8 cellular contexts compared by ENCODE assay signal in genomic region chr13:28819046-28819747, GRCh38. TPM values are rescaled to one million over a fixed set of nuclear protein-coding genes. Genes with fewer than 3 reads are reported as not detected.
DNase-seq lines count a peak whose midpoint lies in the region; TF ChIP-seq lines count a peak whose summit lies in the region.

No MANE protein-coding gene starts in this region.

- intact Hi-C loops in left ventricle myocardium inferior (cut with micrococcal nuclease): no loop called here

- no peaks in the 10 kb centered on the region for H3K4me1 Mint-ChIP-seq in T-helper 2 cell treated with Interferon-gamma antibody and Interleukin-4, amounts not matched to agents 5 μg/mL and 100 μg/mL, for 36 hours (ENCODE audit: low read depth)

- H3K4me3 Mint-ChIP-seq in T-helper 2 cell treated with Interferon-gamma antibody and Interleukin-4, amounts not matched to agents 5 μg/mL and 100 μg/mL, for 36 hours: peak overlapping the region; percentile 32

- peaks cover 11% of the 10 kb centered on the region for H3K27me3 ChIP-seq in SJCRH30
- peaks cover 61% of the 10 kb centered on the region for H3K27me3 ChIP-seq in left ventricle myocardium inferior (ENCODE audit: low read depth)

- no peaks in the 10 kb centered on the region for H3K4me1 ChIP-seq in SJCRH30
- peaks cover 13% of the 10 kb centered on the region for H3K4me1 ChIP-seq in left ventricle myocardium inferior

- peaks cover 2% of the 10 kb centered on the region for H3K9me3 Mint-ChIP-seq in T-helper 2 cell treated with Interferon-gamma antibody and Interleukin-4, amounts not matched to agents 5 μg/mL and 100 μg/mL, for 36 hours

- H3K27ac ChIP-seq in SJCRH30 (no peak overlapping the region), left ventricle myocardium inferior (replicated peaks) (no peak overlapping the region)

- no peak for DNase-seq in T-helper 2 cell treated with Interferon-gamma antibody and Interleukin-4, amounts not matched to agents 5 μg/mL and 100 μg/mL, for 36 hours (ENCODE audit: low spot score)
- DNase-seq in T-helper 2 cell (no peak), SJCRH30 (peak; percentile 19 to 50), left ventricle myocardium inferior (no peak), superior temporal gyrus (ENCODE audit: extremely low spot score) (peak; percentile 34), hippocampal formation (lab: John Stamatoyannopoulos, UW) (no peak), NCI-H226 (no peak)
- DNase-seq in activated CD4-positive, alpha-beta T cell treated with anti-CD3 and anti-CD28 coated beads, Interleukin-2, amount 50 U/mL, for 1 hour: no peak

- TF ChIP-seq CTCF in left ventricle myocardium inferior (IDR thresholded peaks at IDR 0.05; ENCODE audit: borderline replicate concordance): no peak

- H3K27me3 Mint-ChIP-seq in T-helper 2 cell treated with Interferon-gamma antibody and Interleukin-4, amounts not matched to agents 5 μg/mL and 100 μg/mL, for 36 hours (ENCODE audit: low read depth): peaks cover 49% of the 10 kb centered on the region

- H3K36me3 ChIP-seq in SJCRH30: no peaks in the 10 kb centered on the region
- no peaks in the 10 kb centered on the region for H3K36me3 ChIP-seq in left ventricle myocardium inferior

- H3K27ac Mint-ChIP-seq in T-helper 2 cell treated with Interferon-gamma antibody and Interleukin-4, amounts not matched to agents 5 μg/mL and 100 μg/mL, for 36 hours: no peak overlapping the region

- H3K9me3 ChIP-seq in SJCRH30 (replicated peaks) (peaks cover 3% of the 10 kb centered on the region; the same call in 1 of the 2 replicates), left ventricle myocardium inferior (replicated peaks) (peaks cover 10% of the 10 kb centered on the region)

- no peaks in the 10 kb centered on the region for H3K36me3 Mint-ChIP-seq in T-helper 2 cell treated with Interferon-gamma antibody and Interleukin-4, amounts not matched to agents 5 μg/mL and 100 μg/mL, for 36 hours (ENCODE audit: low read depth)

- H3K4me3 ChIP-seq in SJCRH30 (peak overlapping the region; percentile 46), left ventricle myocardium inferior (peak overlapping the region; percentile 71)

RNA-seq across cellular contexts. Expression of gene MTUS2, which starts 0.9 kb away (rescaled TPM):
- total RNA-seq in SJCRH30 (2014; rRNA removed; shearing (Covaris generic)): 1.7 and 2.4 TPM in 2 replicates
- 101 TPM for total RNA-seq in left ventricle myocardium inferior

Comparison
In these comparisons a context has a peak if more than half of its experiments do, and no peak if none do; other contexts are left out.
1. DNase-seq: peak in SJCRH30 (2 of 2) and superior temporal gyrus (single experiment); none in T-helper 2 cell treated with Interferon-gamma antibody and Interleukin-4, amounts not matched to agents 5 μg/mL and 100 μg/mL, for 36 hours (single experiment), T-helper 2 cell (0 of 5), left ventricle myocardium inferior (single experiment), hippocampal formation (0 of 2), activated CD4-positive, alpha-beta T cell treated with anti-CD3 and anti-CD28 coated beads, Interleukin-2, amount 50 U/mL, for 1 hour (single experiment) and NCI-H226 (single experiment).
2. RNA of gene MTUS2, which starts 0.9 kb away (total RNA-seq): 101 TPM in left ventricle myocardium inferior (single experiment); 1.7 to 2.4 TPM in SJCRH30; every median in the first group is over 10 times any median in the second.